In the genomic region with DNA sequence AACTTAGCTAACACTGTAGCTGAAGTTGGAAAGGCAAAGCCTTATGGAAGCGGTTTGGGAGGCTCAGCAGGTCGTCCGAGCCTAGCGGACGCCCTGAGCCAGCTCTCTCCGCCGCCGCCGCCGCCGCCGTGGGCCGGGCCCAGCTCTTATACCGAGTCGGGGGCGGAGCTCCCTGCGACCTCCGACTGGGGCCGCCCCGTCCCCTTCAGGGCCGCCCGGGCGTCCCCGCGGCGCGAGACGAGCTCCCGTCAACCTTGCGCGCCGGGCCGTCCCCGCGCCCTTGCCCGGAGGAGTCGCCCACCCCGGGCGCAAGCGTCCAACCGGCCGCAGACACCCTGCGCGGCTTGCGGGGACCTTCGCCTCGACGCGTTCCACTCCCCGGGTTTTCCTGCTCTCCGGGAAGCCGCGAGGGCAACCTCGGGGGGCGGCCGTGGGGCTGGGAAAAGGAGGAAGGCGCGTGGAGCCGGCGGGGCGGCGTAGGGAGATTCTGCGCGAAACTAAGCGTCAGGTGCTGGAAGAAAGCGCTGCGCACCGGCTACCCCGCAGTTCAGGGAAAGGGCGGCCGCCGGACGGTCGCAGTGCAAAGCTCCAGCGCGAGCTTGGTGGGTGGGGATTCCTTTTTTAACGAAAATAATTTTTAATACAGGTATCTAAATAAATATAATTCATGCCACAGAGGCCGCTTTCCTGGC, we compare ENCODE assay signal across 1 cellular context.
TF ChIP-seq lines count a peak whose summit lies in the region.

A gene with protein sequence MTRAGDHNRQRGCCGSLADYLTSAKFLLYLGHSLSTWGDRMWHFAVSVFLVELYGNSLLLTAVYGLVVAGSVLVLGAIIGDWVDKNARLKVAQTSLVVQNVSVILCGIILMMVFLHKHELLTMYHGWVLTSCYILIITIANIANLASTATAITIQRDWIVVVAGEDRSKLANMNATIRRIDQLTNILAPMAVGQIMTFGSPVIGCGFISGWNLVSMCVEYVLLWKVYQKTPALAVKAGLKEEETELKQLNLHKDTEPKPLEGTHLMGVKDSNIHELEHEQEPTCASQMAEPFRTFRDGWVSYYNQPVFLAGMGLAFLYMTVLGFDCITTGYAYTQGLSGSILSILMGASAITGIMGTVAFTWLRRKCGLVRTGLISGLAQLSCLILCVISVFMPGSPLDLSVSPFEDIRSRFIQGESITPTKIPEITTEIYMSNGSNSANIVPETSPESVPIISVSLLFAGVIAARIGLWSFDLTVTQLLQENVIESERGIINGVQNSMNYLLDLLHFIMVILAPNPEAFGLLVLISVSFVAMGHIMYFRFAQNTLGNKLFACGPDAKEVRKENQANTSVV (minus strand): TSS at position 125 of the 692 bp plus-strand sequence. CDS start 326 bp downstream, outside the sequence.

TF ChIP-seq in HepG2, 621 proteins besides CTCF, POLR2A, EP300 and RAD21 (continued from another document and continues in another):
- TF ChIP-seq KLF9 (CRISPR knock-in tag; IDR thresholded peaks at IDR 0.05; ENCODE audit: low read depth) = no peak
- TF ChIP-seq, protein P1, sequence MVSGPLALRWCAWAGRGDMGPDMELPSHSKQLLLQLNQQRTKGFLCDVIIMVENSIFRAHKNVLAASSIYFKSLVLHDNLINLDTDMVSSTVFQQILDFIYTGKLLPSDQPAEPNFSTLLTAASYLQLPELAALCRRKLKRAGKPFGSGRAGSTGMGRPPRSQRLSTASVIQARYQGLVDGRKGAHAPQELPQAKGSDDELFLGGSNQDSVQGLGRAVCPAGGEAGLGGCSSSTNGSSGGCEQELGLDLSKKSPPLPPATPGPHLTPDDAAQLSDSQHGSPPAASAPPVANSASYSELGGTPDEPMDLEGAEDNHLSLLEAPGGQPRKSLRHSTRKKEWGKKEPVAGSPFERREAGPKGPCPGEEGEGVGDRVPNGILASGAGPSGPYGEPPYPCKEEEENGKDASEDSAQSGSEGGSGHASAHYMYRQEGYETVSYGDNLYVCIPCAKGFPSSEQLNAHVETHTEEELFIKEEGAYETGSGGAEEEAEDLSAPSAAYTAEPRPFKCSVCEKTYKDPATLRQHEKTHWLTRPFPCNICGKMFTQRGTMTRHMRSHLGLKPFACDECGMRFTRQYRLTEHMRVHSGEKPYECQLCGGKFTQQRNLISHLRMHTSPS (CRISPR knock-in tag; IDR thresholded peaks at IDR 0.05; ENCODE audit: low read depth) = no peak
- TF ChIP-seq POLR2AphosphoS2 (IDR thresholded peaks at IDR 0.05; ENCODE audit: low read depth, low read length) = no peak
- TF ChIP-seq KAT2B (IDR thresholded peaks at IDR 0.05; ENCODE audit: borderline replicate concordance, low read depth, low read length) = no peak
- no peak for TF ChIP-seq NONO (IDR thresholded peaks at IDR 0.05)
- no peak; the same call in 1 of the 2 replicates for TF ChIP-seq NONO (CRISPR knock-in tag; conservative IDR thresholded peaks at IDR 0.05)
- peak; percentile 80; the same call in 1 of the 2 replicates for TF ChIP-seq DR1 (CRISPR knock-in tag; IDR thresholded peaks at IDR 0.05)
- TF ChIP-seq ZNF232 (CRISPR knock-in tag; IDR thresholded peaks at IDR 0.05; ENCODE audit: borderline replicate concordance) = no peak
- no peak for TF ChIP-seq NFIC (IDR thresholded peaks at IDR 0.05; ENCODE audit: low read length)
- TF ChIP-seq FOXM1 (CRISPR knock-in tag; IDR thresholded peaks at IDR 0.05) = no peak
- TF ChIP-seq, protein P2, sequence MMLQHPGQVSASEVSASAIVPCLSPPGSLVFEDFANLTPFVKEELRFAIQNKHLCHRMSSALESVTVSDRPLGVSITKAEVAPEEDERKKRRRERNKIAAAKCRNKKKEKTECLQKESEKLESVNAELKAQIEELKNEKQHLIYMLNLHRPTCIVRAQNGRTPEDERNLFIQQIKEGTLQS (CRISPR knock-in tag; IDR thresholded peaks at IDR 0.05) = peak; percentile 52; the same call in 1 of the 2 replicates
- no peak for TF ChIP-seq ZNF496 (CRISPR knock-in tag; IDR thresholded peaks at IDR 0.05; ENCODE audit: insufficient replicate concordance)
- TF ChIP-seq SAFB2 (CRISPR knock-in tag; IDR thresholded peaks at IDR 0.05; ENCODE audit: borderline replicate concordance, low read depth) = peak; percentile 84
- TF ChIP-seq GABPB1 (CRISPR knock-in tag; IDR thresholded peaks at IDR 0.05) = peak; percentile 76; the same call in 1 of the 2 replicates
- TF ChIP-seq KMT2B (CRISPR knock-in tag; IDR thresholded peaks at IDR 0.05) = peak; percentile 84
- 0 out of 2 replicates have a peak, but pooled peaks have one; percentile 19 for TF ChIP-seq GTF2F1 (IDR thresholded peaks at IDR 0.05; ENCODE audit: low read length)
- TF ChIP-seq ZSCAN29 (CRISPR knock-in tag; conservative IDR thresholded peaks at IDR 0.05) = 0 out of 2 replicates have a peak, but pooled peaks have one; percentile 38
- TF ChIP-seq SIX4 (CRISPR knock-in tag; IDR thresholded peaks at IDR 0.05) = no peak
- no peak for TF ChIP-seq JUN (CRISPR knock-in tag; IDR thresholded peaks at IDR 0.05)
- no peak; the same call in 1 of the 2 replicates for TF ChIP-seq FOXJ3 (CRISPR knock-in tag; IDR thresholded peaks at IDR 0.05; ENCODE audit: borderline replicate concordance)
- TF ChIP-seq, protein P3, sequence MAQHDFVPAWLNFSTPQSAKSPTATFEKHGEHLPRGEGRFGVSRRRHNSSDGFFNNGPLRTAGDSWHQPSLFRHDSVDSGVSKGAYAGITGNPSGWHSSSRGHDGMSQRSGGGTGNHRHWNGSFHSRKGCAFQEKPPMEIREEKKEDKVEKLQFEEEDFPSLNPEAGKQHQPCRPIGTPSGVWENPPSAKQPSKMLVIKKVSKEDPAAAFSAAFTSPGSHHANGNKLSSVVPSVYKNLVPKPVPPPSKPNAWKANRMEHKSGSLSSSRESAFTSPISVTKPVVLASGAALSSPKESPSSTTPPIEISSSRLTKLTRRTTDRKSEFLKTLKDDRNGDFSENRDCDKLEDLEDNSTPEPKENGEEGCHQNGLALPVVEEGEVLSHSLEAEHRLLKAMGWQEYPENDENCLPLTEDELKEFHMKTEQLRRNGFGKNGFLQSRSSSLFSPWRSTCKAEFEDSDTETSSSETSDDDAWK (CRISPR knock-in tag; IDR thresholded peaks at IDR 0.05) = no peak
- no peak for TF ChIP-seq PCBP1 (IDR thresholded peaks at IDR 0.05; ENCODE audit: borderline replicate concordance, low read depth, low read length)
- TF ChIP-seq TSC22D2 (CRISPR knock-in tag; IDR thresholded peaks at IDR 0.05; ENCODE audit: borderline replicate concordance) = peak; percentile 77; the same call in 1 of the 2 replicates
- TF ChIP-seq ZNF883 (CRISPR knock-in tag; IDR thresholded peaks at IDR 0.05; ENCODE audit: not compliant biosample characterization) = peak; percentile 95
- TF ChIP-seq, protein P4, sequence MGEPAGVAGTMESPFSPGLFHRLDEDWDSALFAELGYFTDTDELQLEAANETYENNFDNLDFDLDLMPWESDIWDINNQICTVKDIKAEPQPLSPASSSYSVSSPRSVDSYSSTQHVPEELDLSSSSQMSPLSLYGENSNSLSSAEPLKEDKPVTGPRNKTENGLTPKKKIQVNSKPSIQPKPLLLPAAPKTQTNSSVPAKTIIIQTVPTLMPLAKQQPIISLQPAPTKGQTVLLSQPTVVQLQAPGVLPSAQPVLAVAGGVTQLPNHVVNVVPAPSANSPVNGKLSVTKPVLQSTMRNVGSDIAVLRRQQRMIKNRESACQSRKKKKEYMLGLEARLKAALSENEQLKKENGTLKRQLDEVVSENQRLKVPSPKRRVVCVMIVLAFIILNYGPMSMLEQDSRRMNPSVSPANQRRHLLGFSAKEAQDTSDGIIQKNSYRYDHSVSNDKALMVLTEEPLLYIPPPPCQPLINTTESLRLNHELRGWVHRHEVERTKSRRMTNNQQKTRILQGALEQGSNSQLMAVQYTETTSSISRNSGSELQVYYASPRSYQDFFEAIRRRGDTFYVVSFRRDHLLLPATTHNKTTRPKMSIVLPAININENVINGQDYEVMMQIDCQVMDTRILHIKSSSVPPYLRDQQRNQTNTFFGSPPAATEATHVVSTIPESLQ (CRISPR knock-in tag; conservative IDR thresholded peaks at IDR 0.05) = no peak
- no peak for TF ChIP-seq CHD4 (IDR thresholded peaks at IDR 0.05; ENCODE audit: borderline replicate concordance, low read length)
- peak; percentile 72; the same call in 1 of the 2 replicates for TF ChIP-seq ZNF556 (CRISPR knock-in tag; IDR thresholded peaks at IDR 0.05; ENCODE audit: borderline replicate concordance)
- TF ChIP-seq STAT5B (CRISPR knock-in tag; IDR thresholded peaks at IDR 0.05) = no peak
- TF ChIP-seq NRL (CRISPR knock-in tag; IDR thresholded peaks at IDR 0.05; ENCODE audit: borderline replicate concordance) = no peak
- TF ChIP-seq, protein P5, sequence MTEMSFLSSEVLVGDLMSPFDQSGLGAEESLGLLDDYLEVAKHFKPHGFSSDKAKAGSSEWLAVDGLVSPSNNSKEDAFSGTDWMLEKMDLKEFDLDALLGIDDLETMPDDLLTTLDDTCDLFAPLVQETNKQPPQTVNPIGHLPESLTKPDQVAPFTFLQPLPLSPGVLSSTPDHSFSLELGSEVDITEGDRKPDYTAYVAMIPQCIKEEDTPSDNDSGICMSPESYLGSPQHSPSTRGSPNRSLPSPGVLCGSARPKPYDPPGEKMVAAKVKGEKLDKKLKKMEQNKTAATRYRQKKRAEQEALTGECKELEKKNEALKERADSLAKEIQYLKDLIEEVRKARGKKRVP (CRISPR knock-in tag; IDR thresholded peaks at IDR 0.05) = no peak
- TF ChIP-seq, protein P6, sequence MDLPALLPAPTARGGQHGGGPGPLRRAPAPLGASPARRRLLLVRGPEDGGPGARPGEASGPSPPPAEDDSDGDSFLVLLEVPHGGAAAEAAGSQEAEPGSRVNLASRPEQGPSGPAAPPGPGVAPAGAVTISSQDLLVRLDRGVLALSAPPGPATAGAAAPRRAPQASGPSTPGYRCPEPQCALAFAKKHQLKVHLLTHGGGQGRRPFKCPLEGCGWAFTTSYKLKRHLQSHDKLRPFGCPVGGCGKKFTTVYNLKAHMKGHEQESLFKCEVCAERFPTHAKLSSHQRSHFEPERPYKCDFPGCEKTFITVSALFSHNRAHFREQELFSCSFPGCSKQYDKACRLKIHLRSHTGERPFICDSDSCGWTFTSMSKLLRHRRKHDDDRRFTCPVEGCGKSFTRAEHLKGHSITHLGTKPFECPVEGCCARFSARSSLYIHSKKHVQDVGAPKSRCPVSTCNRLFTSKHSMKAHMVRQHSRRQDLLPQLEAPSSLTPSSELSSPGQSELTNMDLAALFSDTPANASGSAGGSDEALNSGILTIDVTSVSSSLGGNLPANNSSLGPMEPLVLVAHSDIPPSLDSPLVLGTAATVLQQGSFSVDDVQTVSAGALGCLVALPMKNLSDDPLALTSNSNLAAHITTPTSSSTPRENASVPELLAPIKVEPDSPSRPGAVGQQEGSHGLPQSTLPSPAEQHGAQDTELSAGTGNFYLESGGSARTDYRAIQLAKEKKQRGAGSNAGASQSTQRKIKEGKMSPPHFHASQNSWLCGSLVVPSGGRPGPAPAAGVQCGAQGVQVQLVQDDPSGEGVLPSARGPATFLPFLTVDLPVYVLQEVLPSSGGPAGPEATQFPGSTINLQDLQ (CRISPR knock-in tag; IDR thresholded peaks at IDR 0.05) = peak; percentile 100
- TF ChIP-seq ZNF234 (CRISPR knock-in tag; conservative IDR thresholded peaks at IDR 0.05) = no peak
- no peak for TF ChIP-seq HOXA7 (CRISPR knock-in tag; IDR thresholded peaks at IDR 0.05)
- no peak for TF ChIP-seq RFX3 (CRISPR knock-in tag; IDR thresholded peaks at IDR 0.05)
- TF ChIP-seq HNF4A (CRISPR knock-in tag; IDR thresholded peaks at IDR 0.05) = no peak
- TF ChIP-seq ZIK1 (CRISPR knock-in tag; IDR thresholded peaks at IDR 0.05; ENCODE audit: borderline replicate concordance, low read depth) = no peak
- peak; percentile 44 for TF ChIP-seq ZNF614 (CRISPR knock-in tag; IDR thresholded peaks at IDR 0.05; ENCODE audit: borderline replicate concordance)
- TF ChIP-seq, protein P7, sequence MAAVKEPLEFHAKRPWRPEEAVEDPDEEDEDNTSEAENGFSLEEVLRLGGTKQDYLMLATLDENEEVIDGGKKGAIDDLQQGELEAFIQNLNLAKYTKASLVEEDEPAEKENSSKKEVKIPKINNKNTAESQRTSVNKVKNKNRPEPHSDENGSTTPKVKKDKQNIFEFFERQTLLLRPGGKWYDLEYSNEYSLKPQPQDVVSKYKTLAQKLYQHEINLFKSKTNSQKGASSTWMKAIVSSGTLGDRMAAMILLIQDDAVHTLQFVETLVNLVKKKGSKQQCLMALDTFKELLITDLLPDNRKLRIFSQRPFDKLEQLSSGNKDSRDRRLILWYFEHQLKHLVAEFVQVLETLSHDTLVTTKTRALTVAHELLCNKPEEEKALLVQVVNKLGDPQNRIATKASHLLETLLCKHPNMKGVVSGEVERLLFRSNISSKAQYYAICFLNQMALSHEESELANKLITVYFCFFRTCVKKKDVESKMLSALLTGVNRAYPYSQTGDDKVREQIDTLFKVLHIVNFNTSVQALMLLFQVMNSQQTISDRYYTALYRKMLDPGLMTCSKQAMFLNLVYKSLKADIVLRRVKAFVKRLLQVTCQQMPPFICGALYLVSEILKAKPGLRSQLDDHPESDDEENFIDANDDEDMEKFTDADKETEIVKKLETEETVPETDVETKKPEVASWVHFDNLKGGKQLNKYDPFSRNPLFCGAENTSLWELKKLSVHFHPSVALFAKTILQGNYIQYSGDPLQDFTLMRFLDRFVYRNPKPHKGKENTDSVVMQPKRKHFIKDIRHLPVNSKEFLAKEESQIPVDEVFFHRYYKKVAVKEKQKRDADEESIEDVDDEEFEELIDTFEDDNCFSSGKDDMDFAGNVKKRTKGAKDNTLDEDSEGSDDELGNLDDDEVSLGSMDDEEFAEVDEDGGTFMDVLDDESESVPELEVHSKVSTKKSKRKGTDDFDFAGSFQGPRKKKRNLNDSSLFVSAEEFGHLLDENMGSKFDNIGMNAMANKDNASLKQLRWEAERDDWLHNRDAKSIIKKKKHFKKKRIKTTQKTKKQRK (IDR thresholded peaks at IDR 0.05; ENCODE audit: low read length) = no peak
- TF ChIP-seq, protein P8, sequence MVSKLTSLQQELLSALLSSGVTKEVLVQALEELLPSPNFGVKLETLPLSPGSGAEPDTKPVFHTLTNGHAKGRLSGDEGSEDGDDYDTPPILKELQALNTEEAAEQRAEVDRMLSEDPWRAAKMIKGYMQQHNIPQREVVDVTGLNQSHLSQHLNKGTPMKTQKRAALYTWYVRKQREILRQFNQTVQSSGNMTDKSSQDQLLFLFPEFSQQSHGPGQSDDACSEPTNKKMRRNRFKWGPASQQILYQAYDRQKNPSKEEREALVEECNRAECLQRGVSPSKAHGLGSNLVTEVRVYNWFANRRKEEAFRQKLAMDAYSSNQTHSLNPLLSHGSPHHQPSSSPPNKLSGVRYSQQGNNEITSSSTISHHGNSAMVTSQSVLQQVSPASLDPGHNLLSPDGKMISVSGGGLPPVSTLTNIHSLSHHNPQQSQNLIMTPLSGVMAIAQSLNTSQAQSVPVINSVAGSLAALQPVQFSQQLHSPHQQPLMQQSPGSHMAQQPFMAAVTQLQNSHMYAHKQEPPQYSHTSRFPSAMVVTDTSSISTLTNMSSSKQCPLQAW (CRISPR knock-in tag; IDR thresholded peaks at IDR 0.05) = no peak
- peak; percentile 51 for TF ChIP-seq SAP130 (CRISPR knock-in tag; IDR thresholded peaks at IDR 0.05; ENCODE audit: low read depth)
- TF ChIP-seq ZNF530 (CRISPR knock-in tag; IDR thresholded peaks at IDR 0.05; ENCODE audit: low read depth) = no peak
- TF ChIP-seq, protein P9, sequence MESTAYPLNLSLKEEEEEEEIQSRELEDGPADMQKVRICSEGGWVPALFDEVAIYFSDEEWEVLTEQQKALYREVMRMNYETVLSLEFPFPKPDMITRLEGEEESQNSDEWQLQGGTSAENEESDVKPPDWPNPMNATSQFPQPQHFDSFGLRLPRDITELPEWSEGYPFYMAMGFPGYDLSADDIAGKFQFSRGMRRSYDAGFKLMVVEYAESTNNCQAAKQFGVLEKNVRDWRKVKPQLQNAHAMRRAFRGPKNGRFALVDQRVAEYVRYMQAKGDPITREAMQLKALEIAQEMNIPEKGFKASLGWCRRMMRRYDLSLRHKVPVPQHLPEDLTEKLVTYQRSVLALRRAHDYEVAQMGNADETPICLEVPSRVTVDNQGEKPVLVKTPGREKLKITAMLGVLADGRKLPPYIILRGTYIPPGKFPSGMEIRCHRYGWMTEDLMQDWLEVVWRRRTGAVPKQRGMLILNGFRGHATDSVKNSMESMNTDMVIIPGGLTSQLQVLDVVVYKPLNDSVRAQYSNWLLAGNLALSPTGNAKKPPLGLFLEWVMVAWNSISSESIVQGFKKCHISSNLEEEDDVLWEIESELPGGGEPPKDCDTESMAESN (CRISPR knock-in tag; conservative IDR thresholded peaks at IDR 0.05) = no peak; the same call in 1 of the 2 replicates
